Comparison of ENCODE assay signal across 8 cellular contexts in the genomic region with DNA sequence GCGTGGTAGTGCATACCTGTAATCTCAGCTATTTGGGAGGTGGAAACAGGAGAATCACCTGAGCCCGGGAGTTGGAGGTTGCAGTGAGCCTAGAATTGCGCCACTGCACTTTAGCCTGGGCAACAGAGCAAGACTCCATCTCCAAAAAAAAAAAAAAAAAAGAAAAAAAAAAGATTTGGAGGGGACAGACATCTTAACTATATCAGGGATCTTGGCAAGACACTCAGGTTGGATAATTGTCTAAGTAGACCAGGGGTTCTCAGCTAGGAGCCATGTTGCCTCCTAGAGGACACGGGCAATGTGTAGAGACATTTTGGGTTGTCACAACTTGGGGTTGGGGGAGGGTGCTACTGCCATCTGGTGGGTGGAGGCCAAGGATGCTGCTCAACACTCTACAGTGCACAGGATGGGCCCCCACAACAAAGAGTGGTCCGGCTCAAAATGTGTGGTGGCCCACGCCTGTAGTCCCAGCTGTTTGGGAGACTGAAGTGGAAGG. TPM values are rescaled to one million over a fixed set of nuclear protein-coding genes. Genes with fewer than 3 reads are reported as not detected.
DNase-seq lines count a peak whose midpoint lies in the region; ATAC-seq, FAIRE-seq and TF ChIP-seq lines count a peak whose summit lies in the region.

No MANE protein-coding gene starts in this region.

- H4K20me1 ChIP-seq in astrocyte (ENCODE audit: insufficient read depth, low read length): peaks cover 14% of the 10 kb centered on the region

- H3K27ac ChIP-seq in AG04450 (ENCODE audit: low read depth, low read length): no peak overlapping the region
- H3K27ac ChIP-seq in RWPE1: peak overlapping the region; percentile 96
- no peak overlapping the region for H3K27ac ChIP-seq in astrocyte (ENCODE audit: low read depth, low read length)

- no peak overlapping the region for H2AFZ ChIP-seq in astrocyte (ENCODE audit: low read depth, low read length)

- intact Hi-C loops in natural killer cell (cut with micrococcal nuclease): loop anchor here (10.0 kb wide), 1 partner anchor 166 kb away; no protein-coding TSS in a partner anchor

- ATAC-seq in natural killer cell (peak; percentile 16 to 45 (median 26)), GM19035 (IDR thresholded peaks at IDR 0.05; ENCODE audit: unreplicated experiment) (no peak)

- H3K4me1 Mint-ChIP-seq in astrocyte (ENCODE audit: low read depth, unreplicated experiment) (peaks cover 28% of the 10 kb centered on the region), natural killer cell (peaks cover 61 to 72% of the 10 kb centered on the region in 2 donors)

- H3K4me2 ChIP-seq in astrocyte (ENCODE audit: low read length): no peak overlapping the region

- H3K4me3 ChIP-seq in AG04450 (ENCODE audit: low read depth, low read length) (no peak overlapping the region), GM12875 (ENCODE audit: low read depth, low read length) (no peak overlapping the region), astrocyte (ENCODE audit: insufficient read depth, low read depth, low read length) (no peak overlapping the region)

- CTCF ChIA-PET in AG04450 (lab: Charles Lee): interaction anchor here (0.5 to 2.3 kb wide), 6 partner anchors 8 to 134 kb away, joined by 3 to 10 read pairs (median 6); partner anchors contain the start of gene CCDC106
- CTCF ChIA-PET in RWPE1 (lab: Yijun Ruan, JAX): interaction anchor here (0.5 to 0.7 kb wide), 2 partner anchors 14 to 495 kb away, joined by 3 to 4 read pairs; partner anchors contain the start of gene ZNF784

- TF ChIP-seq CTCF in AG04450 (IDR thresholded peaks at IDR 0.05; ENCODE audit: low read depth, low read length): peak; percentile 48
- TF ChIP-seq CTCF in GM12875 (IDR thresholded peaks at IDR 0.05; ENCODE audit: borderline replicate concordance, insufficient read depth, low read depth, low read length): peak; percentile 68
- TF ChIP-seq CTCF in RWPE1 (conservative IDR thresholded peaks at IDR 0.05; ENCODE audit: low read depth): peak; percentile 63
- peak; percentile 14 for TF ChIP-seq CTCF in astrocyte (IDR thresholded peaks at IDR 0.05; ENCODE audit: insufficient read depth, low read depth, low read length)
- TF ChIP-seq CTCF in natural killer cell (IDR thresholded peaks at IDR 0.05): peak; percentile 42

- peak overlapping the region; percentile 12 for H3K27ac Mint-ChIP-seq in astrocyte (ENCODE audit: unreplicated experiment)
- H3K27ac Mint-ChIP-seq in natural killer cell: peak overlapping the region in 1 of 2 donors; percentile 53

- H3K4me1 ChIP-seq in astrocyte (ENCODE audit: insufficient read depth, low read length): peaks cover 38% of the 10 kb centered on the region

- no peak overlapping the region for H3K9ac ChIP-seq in astrocyte (ENCODE audit: low read length)

- H3K27me3 Mint-ChIP-seq in astrocyte (ENCODE audit: low read depth, unreplicated experiment) (no peaks in the 10 kb centered on the region), natural killer cell (ENCODE audit: low read depth in 2 of 2) (no peaks in the 10 kb centered on the region)

- POLR2A ChIA-PET in AG04450 (lab: Yijun Ruan, JAX): no interaction called here
- POLR2A ChIA-PET in RWPE1 (lab: Yijun Ruan, JAX; ENCODE audit: low non-redundant PET): interaction anchor here (0.7 kb wide), 1 partner anchor 33 kb away, joined by 10 read pairs; no protein-coding TSS in a partner anchor

- no peaks in the 10 kb centered on the region for H3K36me3 ChIP-seq in astrocyte (ENCODE audit: insufficient read depth, low read length)

- H3K4me3 Mint-ChIP-seq in astrocyte (ENCODE audit: unreplicated experiment) (peak overlapping the region; percentile 82), natural killer cell (peak overlapping the region; percentile 55)

- H3K27me3 ChIP-seq in AG04450 (ENCODE audit: control insufficient read depth, insufficient read depth, low read length) (no peaks in the 10 kb centered on the region), astrocyte (ENCODE audit: insufficient read depth, low read length) (no peaks in the 10 kb centered on the region)

- no peak for FAIRE-seq in astrocyte (lab: Jason Lieb, UNC)

- H3K36me3 Mint-ChIP-seq in astrocyte (ENCODE audit: low read depth, unreplicated experiment): peaks cover 7% of the 10 kb centered on the region
- no peaks in the 10 kb centered on the region for H3K36me3 Mint-ChIP-seq in natural killer cell

- peaks cover 3% of the 10 kb centered on the region for H3K9me3 Mint-ChIP-seq in astrocyte (ENCODE audit: unreplicated experiment)
- H3K9me3 Mint-ChIP-seq in natural killer cell: no peaks in the 10 kb centered on the region

- peaks cover 63% of the 10 kb centered on the region for H3K79me2 ChIP-seq in astrocyte (ENCODE audit: insufficient read depth, low read length)

- DNase-seq in AG04450 (ENCODE audit: low read depth, low spot score) (no peak), RWPE1 (ENCODE audit: low spot score) (no peak), astrocyte (ENCODE audit: low read depth) (no peak), natural killer cell (no peak), C1 segment of cervical spinal cord (lab: John Stamatoyannopoulos, UW) (no peak), cerebellar cortex (ENCODE audit: low spot score) (no peak)

- H3K9me3 ChIP-seq in AG04450 (ENCODE audit: control insufficient read depth, insufficient read depth, low read length) (no peaks in the 10 kb centered on the region; the same call in 1 of the 2 replicates), astrocyte (ENCODE audit: insufficient read depth, low read depth, low read length) (no peaks in the 10 kb centered on the region)

RNA-seq across cellular contexts. Expression of gene ZNF580, which starts 1.9 kb away (rescaled TPM):
- polyA plus RNA-seq in AG04450 (2011; rRNA removed): 7.3 and 14.0 TPM in 2 replicates
- 7.4 and 9.0 TPM in 2 replicates for polyA minus RNA-seq in AG04450 (2011; rRNA and poly(A)+ RNA removed)
- 35.8 and 36.6 TPM in 2 replicates for total RNA-seq in astrocyte
- 10 to 100 TPM; 38.0 to 46.0 (median 40.0) TPM for total RNA-seq in natural killer cell

RNA-seq across cellular contexts. Expression of gene ZNF581, which starts 4.5 kb away (rescaled TPM):
- 19.1 and 22.9 TPM in 2 replicates for polyA plus RNA-seq in AG04450 (2011; rRNA removed)
- polyA minus RNA-seq in AG04450 (2011; rRNA and poly(A)+ RNA removed): 24.8 and 31.8 TPM in 2 replicates
- total RNA-seq in astrocyte: 28.4 and 30.0 TPM in 2 replicates
- total RNA-seq in natural killer cell: 10 to 100 TPM; 15.4 to 21.9 (median 19.0) TPM

RNA-seq across cellular contexts. Expression of gene CCDC106, which starts 9.1 kb away (rescaled TPM):
- 6.2 and 8.7 TPM in 2 replicates for polyA plus RNA-seq in AG04450 (2011; rRNA removed)
- 4.0 and 7.8 TPM in 2 replicates for polyA minus RNA-seq in AG04450 (2011; rRNA and poly(A)+ RNA removed)
- 12.2 and 12.8 TPM in 2 replicates for total RNA-seq in astrocyte
- total RNA-seq in natural killer cell: 1 to 10 TPM; 2.0 to 3.2 (median 3.2) TPM

RNA-seq across cellular contexts. Expression of gene ZNF784, which starts 14.5 kb away (rescaled TPM):
- polyA plus RNA-seq in AG04450 (2011; rRNA removed): 1.9 and 2.8 TPM in 2 replicates
- polyA minus RNA-seq in AG04450 (2011; rRNA and poly(A)+ RNA removed): 3.0 and 3.2 TPM in 2 replicates
- total RNA-seq in astrocyte (5.0 and 5.3 TPM in 2 replicates), natural killer cell (1 to 10 TPM; 6.4 to 7.9 (median 7.1) TPM)

RNA-seq across cellular contexts. Expression of gene U2AF2, which starts 15.9 kb away (rescaled TPM):
- 90.7 and 130 TPM in 2 replicates for polyA plus RNA-seq in AG04450 (2011; rRNA removed)
- polyA minus RNA-seq in AG04450 (2011; rRNA and poly(A)+ RNA removed): 74.9 and 119 TPM in 2 replicates
- total RNA-seq in astrocyte: 183 and 194 TPM in 2 replicates
- 100 to 1,000 TPM; 304 to 322 (median 321) TPM for total RNA-seq in natural killer cell

Comparison
In these comparisons a context has a peak if more than half of its experiments do, and no peak if none do; other contexts are left out.
1. CTCF ChIP-seq: peak in every context shown above with its lines; median percentile 68 in GM12875; 63 in RWPE1; 48 in AG04450; 42 in natural killer cell; 14 in astrocyte.